30 cellular contexts compared by ENCODE assay signal in genomic region chr7:27386581-27386980, GRCh38.
"Had no signal": no experiment of that assay in that cellular context is flagged by ENCODE, and none has a peak within 500 bp of the region (broad histone marks: within the 10 kb centered on the region; RNA-seq: fewer than 3 reads in every experiment).

No MANE protein-coding gene starts in this region.

- DNase-seq: Karpas-422, KG1, NCI-H1048, NCI-H1092 treated with DMSO at 0.1 percent for 48 hours, NCI-H1105 treated with DMSO at 0.1 percent for 48 hours, NCI-H1436, NCI-H146, NCI-H1694, NCI-H187, NCI-H1930, NCI-H2029 treated with DMSO at 0.1 percent for 48 hours, NCI-H2081 treated with DMSO at 0.1 percent for 48 hours, NCI-H2107, NCI-H2171, NCI-H226, NCI-H446 treated with DMSO at 0.1 percent for 48 hours, NCI-H510A, NCI-H524, NCI-H526, NCI-H748 treated with DMSO at 0.1 percent for 48 hours, NCI-H82, PC-9, SHP77, SIG-M5, SJCRH30 had no signal

- H3K9me3 ChIP-seq: SJCRH30 had no signal

- H3K4me1 ChIP-seq: SJCRH30 had no signal

- H3K27me3 ChIP-seq: SJCRH30 had no signal

- H3K36me3 ChIP-seq: SJCRH30 had no signal

- H2AFZ ChIP-seq: PC-9 had no signal

- H3K4me3 ChIP-seq: PC-9, SJCRH30, SK-N-MC had no signal

- H3K27ac ChIP-seq: PC-9, RWPE1, SJCRH30, SK-N-MC had no signal

- H3K4me2 ChIP-seq: PC-9 had no signal

- ATAC-seq: Panc1, Right ventricle myocardium inferior, SK-N-SH treated with all-trans-retinoic acid at 6 μM for 48 hours had no signal
